ENCODE assay signal across 22 cellular contexts in the genomic region with DNA sequence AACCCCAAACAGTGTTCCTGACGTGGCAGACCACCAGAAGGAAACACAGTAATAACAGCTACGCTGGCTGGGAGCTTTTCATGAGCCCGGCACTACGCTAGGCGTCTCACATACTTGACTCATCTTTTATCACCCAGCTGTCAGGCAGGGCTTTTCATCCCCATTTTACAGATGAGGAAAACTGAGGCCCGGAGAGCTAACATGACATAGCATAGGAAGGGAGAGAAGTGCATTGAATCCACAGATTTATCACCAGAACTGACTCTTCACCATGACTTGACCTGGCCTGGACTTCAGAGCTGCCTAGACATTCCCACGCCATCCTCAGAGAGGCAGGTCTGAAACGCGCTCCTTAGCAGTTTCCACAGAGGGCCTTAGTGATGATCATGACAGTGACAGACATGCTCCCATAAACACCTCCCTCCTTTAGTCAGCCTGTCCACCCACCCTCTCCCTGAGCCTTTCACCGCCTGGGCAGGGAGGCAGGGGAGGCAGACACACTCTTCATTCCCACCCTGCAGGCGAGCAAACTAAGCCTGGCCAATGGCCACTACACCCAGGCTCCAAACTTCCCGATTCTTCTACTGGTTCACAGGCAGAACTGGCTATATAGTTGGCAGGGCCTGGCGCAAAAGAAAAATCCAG.
"Had no signal": no experiment of that assay in that cellular context is flagged by ENCODE, and none has a peak within 500 bp of the region (broad histone marks: within the 10 kb centered on the region; RNA-seq: fewer than 3 reads in every experiment).

No MANE protein-coding gene starts in this region.

- H3K27ac Mint-ChIP-seq: activated CD8-positive, alpha-beta T cell treated with anti-CD3 and anti-CD28 coated beads for 36 hours; activated T-cell treated with anti-CD3 and anti-CD28 coated beads, Interleukin-2, amount 50 U/mL, for 72 hours; T-helper 1 cell treated with Interleukin-12 subunit alpha and Interleukin-12 subunit beta and Interleukin-4 antibody, amounts not matched to agents 30 μg/mL and 1 μg/mL, for 36 hours had no signal

- FAIRE-seq: RCC 7860 had no signal

- H3K27me3 Mint-ChIP-seq: activated CD8-positive, alpha-beta T cell treated with anti-CD3 and anti-CD28 coated beads for 36 hours had no signal

- H3K4me1 ChIP-seq: ascending aorta, body of pancreas had no signal

- H3K9me3 ChIP-seq: ascending aorta, body of pancreas, MG63 had no signal

- H3K4me3 Mint-ChIP-seq: activated CD8-positive, alpha-beta T cell treated with anti-CD3 and anti-CD28 coated beads for 36 hours; activated T-cell treated with anti-CD3 and anti-CD28 coated beads, Interleukin-2, amount 50 U/mL, for 72 hours; T-helper 1 cell treated with Interleukin-12 subunit alpha and Interleukin-12 subunit beta and Interleukin-4 antibody, amounts not matched to agents 30 μg/mL and 1 μg/mL, for 36 hours had no signal

- ATAC-seq: activated CD4-positive, CD25-positive, alpha-beta regulatory T cell treated with anti-CD3 and anti-CD28 coated beads, Interleukin-2, amount 50 U/mL, for 24 hours; activated CD8-positive, alpha-beta T cell treated with anti-CD3 and anti-CD28 coated beads for 36 hours; activated T-cell treated with anti-CD3 and anti-CD28 coated beads, Interleukin-2, amount 50 U/mL, for 72 hours; body of pancreas; PC-3 had no signal

- H3K9me3 Mint-ChIP-seq: activated CD8-positive, alpha-beta T cell treated with anti-CD3 and anti-CD28 coated beads for 36 hours; activated T-cell treated with anti-CD3 and anti-CD28 coated beads, Interleukin-2, amount 50 U/mL, for 72 hours; T-helper 1 cell treated with Interleukin-12 subunit alpha and Interleukin-12 subunit beta and Interleukin-4 antibody, amounts not matched to agents 30 μg/mL and 1 μg/mL, for 36 hours had no signal

- H3K27ac ChIP-seq: ascending aorta, body of pancreas, cardiac muscle cell had no signal

- H3K4me3 ChIP-seq: ascending aorta, body of pancreas, cardiac muscle cell, MG63 had no signal

- H3K36me3 ChIP-seq: cardiac muscle cell, MG63 had no signal

- DNase-seq: activated CD4-positive, alpha-beta T cell treated with anti-CD3 and anti-CD28 coated beads for 4 hours; activated CD8-positive, alpha-beta memory T cell treated with anti-CD3 and anti-CD28 coated beads, Interleukin-2, amount 50 U/mL, for 4 hours; activated CD8-positive, alpha-beta T cell treated with anti-CD3 and anti-CD28 coated beads for 36 hours; activated naive CD4-positive, alpha-beta T cell treated with anti-CD3 and anti-CD28 coated beads, Interleukin-2, amount 50 U/mL, for 16 hours; activated T-cell treated with anti-CD3 and anti-CD28 coated beads, Interleukin-2, amount 50 U/mL, for 72 hours; amniotic stem cell; body of pancreas; cerebellar nuclear complex; MG63; MV-4-11; NCI-H1092 treated with DMSO at 0.1 percent for 48 hours; NCI-H1417 treated with DMSO at 0.1 percent for 48 hours; NCI-H1694; NCI-H2107; NCI-H524; PC-3; SHP77 had no signal

- H3K27me3 ChIP-seq: ascending aorta, body of pancreas, cardiac muscle cell, MG63 had no signal
